Comparison of ENCODE assay signal across 15 cellular contexts in the genomic region with DNA sequence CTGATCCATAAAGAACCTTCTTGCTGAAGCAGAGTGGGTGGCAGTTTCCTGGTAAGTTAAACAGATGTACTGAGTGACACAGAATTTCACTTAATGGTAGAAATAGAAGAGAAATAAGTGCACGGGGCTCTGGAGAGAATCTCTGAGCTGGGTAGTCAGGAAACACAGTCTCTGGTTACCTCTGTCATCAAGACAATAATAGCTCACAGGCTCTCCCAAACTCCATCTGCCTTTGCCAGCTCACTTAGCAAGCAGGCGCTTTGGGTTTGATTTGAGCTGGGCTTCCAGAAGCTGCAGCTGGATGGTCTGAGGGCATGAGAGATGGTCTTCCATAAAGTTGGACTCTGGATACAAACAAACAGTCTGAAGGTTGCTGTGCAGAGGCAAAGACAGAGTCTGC. TPM values are rescaled to one million over a fixed set of nuclear protein-coding genes. Genes with fewer than 3 reads are reported as not detected.
DNase-seq lines count a peak whose midpoint lies in the region; ATAC-seq and TF ChIP-seq lines count a peak whose summit lies in the region.
"Had no signal": no experiment of that assay in that cellular context is flagged by ENCODE, and none has a peak within 500 bp of the region (broad histone marks: within the 10 kb centered on the region; RNA-seq: fewer than 3 reads in every experiment).

No MANE protein-coding gene starts in this region.

- no peaks in the 10 kb centered on the region for H3K9me3 ChIP-seq in parathyroid adenoma (ENCODE audit: control insufficient read depth, low read length)

- H3K36me3 ChIP-seq in parathyroid adenoma (ENCODE audit: control insufficient read depth, insufficient read depth, low read length), result no peaks in the 10 kb centered on the region

- no peak overlapping the region for H3K27ac ChIP-seq in parathyroid adenoma
- H3K27ac ChIP-seq: BLaER1 treated with 17β-estradiol and CSF1 and Interleukin-3, amounts not matched to agents 10 nM and 100 nM had no signal

- POLR2A ChIA-PET in activated CD4-positive, alpha-beta T cell treated with anti-CD3 and anti-CD28 coated beads, Interleukin-2, amount 10 ng/mL, durations not matched to agents 7 days and 5 days (lab: Charles Lee), result no interaction called here

- no peaks in the 10 kb centered on the region for H3K27me3 ChIP-seq in parathyroid adenoma (ENCODE audit: control insufficient read depth, insufficient read depth, low read length)
- H3K27me3 ChIP-seq: BLaER1 treated with 17β-estradiol and CSF1 and Interleukin-3, amounts not matched to agents 10 nM and 100 nM had no signal

- no peaks in the 10 kb centered on the region for H3K36me3 Mint-ChIP-seq in activated CD4-positive, alpha-beta T cell treated with anti-CD3 and anti-CD28 coated beads, Interleukin-2, amount 10 ng/mL, durations not matched to agents 7 days and 5 days (ENCODE audit: low read depth)
- H3K36me3 Mint-ChIP-seq: CD4-positive, CD25-positive, alpha-beta regulatory T cell had no signal

- peak overlapping the region; percentile 33 for H2AFZ ChIP-seq in parathyroid adenoma

- no peaks in the 10 kb centered on the region for H3K4me1 ChIP-seq in parathyroid adenoma

- H3K9me3 Mint-ChIP-seq in activated CD4-positive, alpha-beta T cell treated with anti-CD3 and anti-CD28 coated beads, Interleukin-2, amount 10 ng/mL, durations not matched to agents 7 days and 5 days, result no peaks in the 10 kb centered on the region
- H3K9me3 Mint-ChIP-seq: HFFc6 had no signal

- no peak for DNase-seq in Right ventricle myocardium inferior (ENCODE audit: missing footprints)
- no peak for DNase-seq in cardiac septum (ENCODE audit: low spot score)
- no peak for DNase-seq in left ventricle myocardium superior
- no peak for DNase-seq in activated CD4-positive, alpha-beta T cell treated with anti-CD3 and anti-CD28 coated beads, Interleukin-2, amount 10 ng/mL, durations not matched to agents 7 days and 5 days
- no peak for DNase-seq in NCI-H1105 treated with DMSO at 0.1 percent for 48 hours (lab: John Stamatoyannopoulos, UW)
- DNase-seq: 8988T; AML-193; CD4-positive, CD25-positive, alpha-beta regulatory T cell; HCEC 1CT; HFFc6 had no signal

- H3K4me1 Mint-ChIP-seq in activated CD4-positive, alpha-beta T cell treated with anti-CD3 and anti-CD28 coated beads, Interleukin-2, amount 10 ng/mL, durations not matched to agents 7 days and 5 days, result no peaks in the 10 kb centered on the region
- H3K4me1 Mint-ChIP-seq: CD4-positive, CD25-positive, alpha-beta regulatory T cell had no signal

- H3K4me3 Mint-ChIP-seq in activated CD4-positive, alpha-beta T cell treated with anti-CD3 and anti-CD28 coated beads, Interleukin-2, amount 10 ng/mL, durations not matched to agents 7 days and 5 days, result no peak overlapping the region
- H3K4me3 Mint-ChIP-seq: CD4-positive, CD25-positive, alpha-beta regulatory T cell; HFFc6 had no signal

- no peak overlapping the region for H3K4me3 ChIP-seq in parathyroid adenoma (ENCODE audit: low read depth, low read length)

- no peak overlapping the region for H3K9ac ChIP-seq in parathyroid adenoma
- H3K9ac ChIP-seq: BLaER1 treated with 17β-estradiol and CSF1 and Interleukin-3, amounts not matched to agents 10 nM and 100 nM had no signal

- H3K27ac Mint-ChIP-seq in activated CD4-positive, alpha-beta T cell treated with anti-CD3 and anti-CD28 coated beads, Interleukin-2, amount 10 ng/mL, durations not matched to agents 7 days and 5 days, result no peak overlapping the region
- H3K27ac Mint-ChIP-seq: CD4-positive, CD25-positive, alpha-beta regulatory T cell; HFFc6 had no signal

- no peaks in the 10 kb centered on the region for H3K27me3 Mint-ChIP-seq in activated CD4-positive, alpha-beta T cell treated with anti-CD3 and anti-CD28 coated beads, Interleukin-2, amount 10 ng/mL, durations not matched to agents 7 days and 5 days

- H3K79me2 ChIP-seq in parathyroid adenoma, result no peaks in the 10 kb centered on the region

- intact Hi-C loops in Right ventricle myocardium inferior (cut with DNase I) (no loop called here), cardiac septum (cut with DNase I) (no loop called here), left ventricle myocardium superior (cut with micrococcal nuclease) (no loop called here)

- TF ChIP-seq CTCF in parathyroid adenoma (IDR thresholded peaks at IDR 0.05), result no peak

- H3K4me2 ChIP-seq in parathyroid adenoma (ENCODE audit: low read length), result no peak overlapping the region

- ATAC-seq in Right ventricle myocardium inferior (peak; percentile 42), left ventricle myocardium superior (peak; percentile 78), GM21526 (IDR thresholded peaks at IDR 0.05; ENCODE audit: low FRiP score, unreplicated experiment) (no peak)

- CTCF ChIA-PET in activated CD4-positive, alpha-beta T cell treated with anti-CD3 and anti-CD28 coated beads, Interleukin-2, amount 10 ng/mL, durations not matched to agents 7 days and 5 days (lab: Charles Lee), result no interaction called here

RNA-seq across cellular contexts. Expression of a gene that starts 39.6 kb away (rescaled TPM):
- not detected for total RNA-seq in Right ventricle myocardium inferior
- 0.83 TPM for total RNA-seq in cardiac septum
- total RNA-seq in left ventricle myocardium superior, result 0.12 TPM
- not detected for total RNA-seq in activated CD4-positive, alpha-beta T cell treated with anti-CD3 and anti-CD28 coated beads, Interleukin-2, amount 10 ng/mL, durations not matched to agents 7 days and 5 days
- total RNA-seq: CD4-positive, CD25-positive, alpha-beta regulatory T cell; Daoy; H4 had no signal

RNA-seq across cellular contexts. Expression of a gene that starts 41.9 kb away (rescaled TPM):
- total RNA-seq in Right ventricle myocardium inferior (24.8 TPM), cardiac septum (17.9 TPM), left ventricle myocardium superior (24.9 TPM)
- not detected for total RNA-seq in activated CD4-positive, alpha-beta T cell treated with anti-CD3 and anti-CD28 coated beads, Interleukin-2, amount 10 ng/mL, durations not matched to agents 7 days and 5 days
- total RNA-seq: CD4-positive, CD25-positive, alpha-beta regulatory T cell had no signal

Comparison
In these comparisons a context has a peak if more than half of its experiments do, and no peak if none do; other contexts are left out.
1. RNA of a gene that starts 41.9 kb away (total RNA-seq): 24.9 TPM in left ventricle myocardium superior (single experiment), 24.8 TPM in Right ventricle myocardium inferior (single experiment) and 17.9 TPM in cardiac septum (single experiment); not detected in activated CD4-positive, alpha-beta T cell treated with anti-CD3 and anti-CD28 coated beads, Interleukin-2, amount 10 ng/mL, durations not matched to agents 7 days and 5 days; every median in the first group is over 10 times any median in the second.